ENCODE assay signal across 18 cellular contexts in genomic region chr7:9958461-9958860, GRCh38.
"Had no signal": no experiment of that assay in that cellular context is flagged by ENCODE, and none has a peak within 500 bp of the region (broad histone marks: within the 10 kb centered on the region; RNA-seq: fewer than 3 reads in every experiment).

No MANE protein-coding gene starts in this region.

- H3K36me3 Mint-ChIP-seq: activated naive CD4-positive, alpha-beta T cell treated with anti-CD3 and anti-CD28 coated beads, Interleukin-2, amount 10 ng/mL, durations not matched to agents 7 days and 5 days; naive thymus-derived CD4-positive, alpha-beta T cell had no signal

- DNase-seq: activated CD4-positive, alpha-beta T cell treated with anti-CD3 and anti-CD28 coated beads for 48 hours; activated CD4-positive, CD25-positive, alpha-beta regulatory T cell; activated CD8-positive, alpha-beta memory T cell treated with anti-CD3 and anti-CD28 coated beads, Interleukin-2, amount 50 U/mL, for 4 hours; activated naive CD4-positive, alpha-beta T cell treated with anti-CD3 and anti-CD28 coated beads, Interleukin-2, amount 10 ng/mL, durations not matched to agents 7 days and 5 days; activated naive CD8-positive, alpha-beta T cell treated with anti-CD3 and anti-CD28 coated beads, Interleukin-2, amount 50 U/mL, for 24 hours; activated T-cell treated with anti-CD3 and anti-CD28 coated beads, Interleukin-2, amount 50 U/mL, for 4 hours; aorta; cerebellar nuclear complex; effector CD4-positive, alpha-beta T cell; mesenchymal stem cell; naive thymus-derived CD4-positive, alpha-beta T cell; right cardiac atrium; stimulated activated CD4-positive, alpha-beta T cell treated with anti-CD3 and anti-CD28 coated beads, Interleukin-2, amount 100 ng/mL, for 24 hours; stimulated activated naive CD4-positive, alpha-beta T cell treated with Interleukin-2 at 50 U/mL for 16 hours; thyroid gland had no signal

- H3K9me3 ChIP-seq: prostate gland, thyroid gland had no signal

- ATAC-seq: activated naive CD8-positive, alpha-beta T cell treated with anti-CD3 and anti-CD28 coated beads, Interleukin-2, amount 50 U/mL, for 24 hours; activated T-cell treated with anti-CD3 and anti-CD28 coated beads, Interleukin-2, amount 50 U/mL, for 4 hours; gastroesophageal sphincter; naive thymus-derived CD4-positive, alpha-beta T cell; right cardiac atrium had no signal

- H3K27ac Mint-ChIP-seq: activated naive CD4-positive, alpha-beta T cell treated with anti-CD3 and anti-CD28 coated beads, Interleukin-2, amount 10 ng/mL, durations not matched to agents 7 days and 5 days; activated naive CD8-positive, alpha-beta T cell treated with anti-CD3 and anti-CD28 coated beads, Interleukin-2, amount 50 U/mL, for 24 hours; naive thymus-derived CD4-positive, alpha-beta T cell had no signal

- H3K9me3 Mint-ChIP-seq: activated naive CD8-positive, alpha-beta T cell treated with anti-CD3 and anti-CD28 coated beads, Interleukin-2, amount 50 U/mL, for 24 hours had no signal

- H3K27ac ChIP-seq: breast epithelium, gastroesophageal sphincter, prostate gland, thyroid gland had no signal

- H3K36me3 ChIP-seq: breast epithelium, gastroesophageal sphincter, prostate gland, thyroid gland had no signal

- H3K4me1 Mint-ChIP-seq: activated naive CD4-positive, alpha-beta T cell treated with anti-CD3 and anti-CD28 coated beads, Interleukin-2, amount 10 ng/mL, durations not matched to agents 7 days and 5 days; activated naive CD8-positive, alpha-beta T cell treated with anti-CD3 and anti-CD28 coated beads, Interleukin-2, amount 50 U/mL, for 24 hours; naive thymus-derived CD4-positive, alpha-beta T cell had no signal

- H3K27me3 Mint-ChIP-seq: activated naive CD4-positive, alpha-beta T cell treated with anti-CD3 and anti-CD28 coated beads, Interleukin-2, amount 10 ng/mL, durations not matched to agents 7 days and 5 days; activated naive CD8-positive, alpha-beta T cell treated with anti-CD3 and anti-CD28 coated beads, Interleukin-2, amount 50 U/mL, for 24 hours; naive thymus-derived CD4-positive, alpha-beta T cell had no signal

- H3K27me3 ChIP-seq: breast epithelium, gastroesophageal sphincter, thyroid gland had no signal

- H3K4me1 ChIP-seq: breast epithelium, gastroesophageal sphincter, prostate gland, thyroid gland had no signal

- H3K4me3 ChIP-seq: breast epithelium, gastroesophageal sphincter, prostate gland, thyroid gland had no signal

- H3K4me3 Mint-ChIP-seq: activated naive CD4-positive, alpha-beta T cell treated with anti-CD3 and anti-CD28 coated beads, Interleukin-2, amount 10 ng/mL, durations not matched to agents 7 days and 5 days; activated naive CD8-positive, alpha-beta T cell treated with anti-CD3 and anti-CD28 coated beads, Interleukin-2, amount 50 U/mL, for 24 hours; activated T-cell treated with anti-CD3 and anti-CD28 coated beads, Interleukin-2, amount 50 U/mL, for 4 hours; naive thymus-derived CD4-positive, alpha-beta T cell had no signal
